12 cellular contexts compared by ENCODE assay signal in the genomic region with DNA sequence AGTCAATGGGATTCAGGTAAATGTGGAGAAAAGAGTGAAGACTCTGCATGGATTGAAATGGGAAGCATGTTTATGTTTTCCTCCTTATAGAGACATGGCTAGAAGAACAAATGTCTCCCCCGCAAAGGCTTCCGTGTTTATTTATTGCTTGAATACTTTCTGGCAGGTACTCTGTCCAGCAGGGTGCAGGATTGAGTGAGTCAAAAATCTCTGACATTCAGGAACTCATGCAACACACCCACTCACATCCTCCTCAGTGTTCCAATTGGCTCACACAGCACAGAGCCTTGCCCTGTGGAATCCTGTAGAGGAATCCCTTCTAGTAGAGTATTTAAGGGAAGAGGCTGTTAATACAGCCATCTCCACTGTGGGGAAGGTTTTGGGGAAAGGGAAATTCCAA.
DNase-seq lines count a peak whose midpoint lies in the region; ATAC-seq and TF ChIP-seq lines count a peak whose summit lies in the region.
"Had no signal": no experiment of that assay in that cellular context is flagged by ENCODE, and none has a peak within 500 bp of the region (broad histone marks: within the 10 kb centered on the region; RNA-seq: fewer than 3 reads in every experiment).

No MANE protein-coding gene starts in this region.

- no peak overlapping the region for H3K9ac ChIP-seq in DND-41 (ENCODE audit: low read depth, low read length)

- no peaks in the 10 kb centered on the region for H3K36me3 Mint-ChIP-seq in activated CD4-positive, alpha-beta memory T cell treated with anti-CD3 and anti-CD28 coated beads, Interleukin-2, amount 10 ng/mL, durations not matched to agents 7 days and 5 days (ENCODE audit: low read depth)

- no peaks in the 10 kb centered on the region for H3K4me1 ChIP-seq in DND-41 (ENCODE audit: insufficient read depth, low read length)
- H3K4me1 ChIP-seq in heart left ventricle = peaks cover 0 to 6% (median 0%) of the 10 kb centered on the region in 12 donors
- H3K4me1 ChIP-seq in psoas muscle = no peaks in the 10 kb centered on the region

- CTCF ChIA-PET in activated CD4-positive, alpha-beta memory T cell treated with anti-CD3 and anti-CD28 coated beads, Interleukin-2, amount 10 ng/mL, durations not matched to agents 7 days and 5 days (lab: Charles Lee) = no interaction called here

- DNase-seq in DND-41 (no peak), HT-29 (ENCODE audit: low spot score) (peak; percentile 45), heart left ventricle (peak in 3 of 5 donors; percentile 10 to 42 (median 28)), sciatic nerve (ENCODE audit: low spot score) (no peak), psoas muscle (no peak)
- no peak for DNase-seq in activated CD4-positive, alpha-beta memory T cell treated with anti-CD3 and anti-CD28 coated beads, Interleukin-2, amount 10 ng/mL, durations not matched to agents 7 days and 5 days
- no peak for DNase-seq in stimulated activated CD4-positive, alpha-beta T cell treated with anti-CD3 and anti-CD28 coated beads, Interleukin-15, amount 100 ng/mL, for 24 hours
- DNase-seq: activated CD4-positive, alpha-beta T cell treated with anti-CD3 and anti-CD28 coated beads for 36 hours; NCI-H69; stimulated activated CD4-positive, alpha-beta T cell treated with anti-CD3 and anti-CD28 coated beads, Interleukin-12 subunit alpha, Interleukin-12 subunit beta, amount 100 ng/mL, for 4 hours had no signal

- no peaks in the 10 kb centered on the region for H4K20me1 ChIP-seq in DND-41 (ENCODE audit: insufficient read depth, low read length)

- H3K4me3 ChIP-seq in DND-41 (ENCODE audit: low read depth in 1 of 2, low read length in 2 of 2) (no peak overlapping the region), heart left ventricle (no peak overlapping the region), psoas muscle (no peak overlapping the region)
- H3K4me3 ChIP-seq: lung had no signal

- no peak overlapping the region for H3K4me2 ChIP-seq in DND-41 (ENCODE audit: insufficient read depth, low read length)

- no peak overlapping the region for H3K27ac ChIP-seq in DND-41 (ENCODE audit: low read length)
- no peak overlapping the region for H3K27ac ChIP-seq in heart left ventricle
- H3K27ac ChIP-seq in psoas muscle = no peak overlapping the region

- ATAC-seq in DND-41 (ENCODE audit: insufficient read depth, low read depth) (peak; percentile 45; the same call in 1 of the 3 replicates), GM18907 (IDR thresholded peaks at IDR 0.05; ENCODE audit: unreplicated experiment) (peak; percentile 67), heart left ventricle (peak in 3 of 4 donors; percentile 58 to 89 (median 86)), sciatic nerve (no peak), psoas muscle (no peak)
- ATAC-seq: activated CD4-positive, alpha-beta T cell treated with anti-CD3 and anti-CD28 coated beads for 36 hours had no signal

- H3K27me3 ChIP-seq in DND-41 (ENCODE audit: insufficient read depth, low read length, poor library complexity) = no peaks in the 10 kb centered on the region
- H3K27me3 ChIP-seq in heart left ventricle = no peaks in the 10 kb centered on the region
- no peaks in the 10 kb centered on the region for H3K27me3 ChIP-seq in psoas muscle (ENCODE audit: insufficient read depth in 3 of 3, low read length in 2 of 3)

- no peak overlapping the region for H3K4me3 Mint-ChIP-seq in activated CD4-positive, alpha-beta memory T cell treated with anti-CD3 and anti-CD28 coated beads, Interleukin-2, amount 10 ng/mL, durations not matched to agents 7 days and 5 days
- H3K4me3 Mint-ChIP-seq: activated CD4-positive, alpha-beta T cell treated with anti-CD3 and anti-CD28 coated beads for 36 hours had no signal

- H3K27me3 Mint-ChIP-seq in activated CD4-positive, alpha-beta memory T cell treated with anti-CD3 and anti-CD28 coated beads, Interleukin-2, amount 10 ng/mL, durations not matched to agents 7 days and 5 days = no peaks in the 10 kb centered on the region
- H3K27me3 Mint-ChIP-seq: activated CD4-positive, alpha-beta T cell treated with anti-CD3 and anti-CD28 coated beads for 36 hours had no signal

- no peaks in the 10 kb centered on the region for H3K36me3 ChIP-seq in DND-41 (ENCODE audit: insufficient read depth, low read length)
- no peaks in the 10 kb centered on the region for H3K36me3 ChIP-seq in heart left ventricle
- no peaks in the 10 kb centered on the region for H3K36me3 ChIP-seq in psoas muscle (ENCODE audit: insufficient read depth in 1 of 2, low read depth in 1 of 2)

- peak; percentile 34 for TF ChIP-seq CTCF in DND-41 (IDR thresholded peaks at IDR 0.05; ENCODE audit: borderline replicate concordance, extremely low read depth, low read length, poor library complexity, severe bottlenecking)
- TF ChIP-seq CTCF in heart left ventricle (IDR thresholded peaks at IDR 0.05) = peak in 9 of 12 donors; percentile 25 to 45 (median 35)
- TF ChIP-seq CTCF in psoas muscle (IDR thresholded peaks at IDR 0.05) = no peak

- no peak for TF ChIP-seq POLR2A in heart left ventricle (IDR thresholded peaks at IDR 0.05)

- H3K9me3 ChIP-seq in DND-41 (ENCODE audit: insufficient read depth, low read length, severe bottlenecking) = no peaks in the 10 kb centered on the region
- H3K9me3 ChIP-seq in heart left ventricle = peaks cover 0 to 1% (median 0%) of the 10 kb centered on the region in 12 donors
- H3K9me3 ChIP-seq in psoas muscle = no peaks in the 10 kb centered on the region

- H3K9me3 Mint-ChIP-seq in activated CD4-positive, alpha-beta memory T cell treated with anti-CD3 and anti-CD28 coated beads, Interleukin-2, amount 10 ng/mL, durations not matched to agents 7 days and 5 days = peaks cover 3% of the 10 kb centered on the region

- intact Hi-C loops in heart left ventricle (cut with DNase I) = loop anchor here in 9 of 10 donors (5.0 to 10.0 kb wide), 7 partner anchors 152 to 372 kb away; no protein-coding TSS in a partner anchor
- intact Hi-C loops in sciatic nerve (cut with DNase I) = no loop called here
- intact Hi-C loops in psoas muscle (cut with DNase I) = no loop called here

- 16 to 44% (median 28%) methylated on average over 2 of the region's 2 CpGs for WGBS in heart left ventricle, 4 donors
- 60 to 66% (median 64%) methylated on average over 2 of the region's 2 CpGs for WGBS in psoas muscle, 3 donors

- POLR2A ChIA-PET in activated CD4-positive, alpha-beta memory T cell treated with anti-CD3 and anti-CD28 coated beads, Interleukin-2, amount 10 ng/mL, durations not matched to agents 7 days and 5 days (lab: Charles Lee) = no interaction called here

- no peak overlapping the region for H3K27ac Mint-ChIP-seq in activated CD4-positive, alpha-beta memory T cell treated with anti-CD3 and anti-CD28 coated beads, Interleukin-2, amount 10 ng/mL, durations not matched to agents 7 days and 5 days
- H3K27ac Mint-ChIP-seq: activated CD4-positive, alpha-beta T cell treated with anti-CD3 and anti-CD28 coated beads for 36 hours had no signal

- no peaks in the 10 kb centered on the region for H3K4me1 Mint-ChIP-seq in activated CD4-positive, alpha-beta memory T cell treated with anti-CD3 and anti-CD28 coated beads, Interleukin-2, amount 10 ng/mL, durations not matched to agents 7 days and 5 days
- H3K4me1 Mint-ChIP-seq: activated CD4-positive, alpha-beta T cell treated with anti-CD3 and anti-CD28 coated beads for 36 hours had no signal

- no peaks in the 10 kb centered on the region for H3K79me2 ChIP-seq in DND-41 (ENCODE audit: insufficient read depth, low read length)

- no peak overlapping the region for H2AFZ ChIP-seq in DND-41 (ENCODE audit: low read depth, low read length)

Comparison
In these comparisons a context has a peak if more than half of its experiments do, and no peak if none do; other contexts are left out.
1. ATAC-seq: peak in DND-41 (single experiment), GM18907 (single experiment) and heart left ventricle (3 of 4); none in sciatic nerve (single experiment) and psoas muscle (0 of 4).
2. DNase-seq: peak in HT-29 (single experiment) and heart left ventricle (3 of 5); none in DND-41 (single experiment), sciatic nerve (single experiment), activated CD4-positive, alpha-beta memory T cell treated with anti-CD3 and anti-CD28 coated beads, Interleukin-2, amount 10 ng/mL, durations not matched to agents 7 days and 5 days (single experiment), stimulated activated CD4-positive, alpha-beta T cell treated with anti-CD3 and anti-CD28 coated beads, Interleukin-15, amount 100 ng/mL, for 24 hours (single experiment) and psoas muscle (0 of 2).
3. intact Hi-C loops: an anchor here in heart left ventricle (5.0 to 10.0 kb wide); none called in sciatic nerve and psoas muscle.